Comparison of ENCODE assay signal across 11 cellular contexts in the genomic region with DNA sequence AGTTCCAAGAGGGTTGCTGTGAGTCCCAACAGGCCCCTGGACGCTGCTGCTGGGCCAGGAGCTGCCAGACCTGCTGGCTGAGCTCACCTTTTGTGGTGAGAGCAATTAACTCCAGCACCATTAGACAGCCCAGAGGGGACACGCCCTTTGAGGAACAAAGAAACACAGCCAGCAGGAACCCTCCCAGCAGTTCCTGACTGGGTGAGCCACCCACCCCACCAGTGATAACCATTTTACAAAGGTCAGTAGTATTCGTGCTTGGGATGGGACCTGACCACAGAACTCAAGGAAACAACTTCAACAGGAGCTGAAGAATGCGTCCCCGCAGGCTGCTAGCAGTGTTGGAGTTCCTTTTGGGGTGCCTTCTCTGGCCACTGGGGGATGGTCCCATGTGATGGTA. TPM values are rescaled to one million over a fixed set of nuclear protein-coding genes. Genes with fewer than 3 reads are reported as not detected.
DNase-seq lines count a peak whose midpoint lies in the region; ATAC-seq and TF ChIP-seq lines count a peak whose summit lies in the region.
"Had no signal": no experiment of that assay in that cellular context is flagged by ENCODE, and none has a peak within 500 bp of the region (broad histone marks: within the 10 kb centered on the region; RNA-seq: fewer than 3 reads in every experiment).

No MANE protein-coding gene starts in this region.

- H3K36me3 ChIP-seq in endodermal cell (ENCODE audit: control insufficient read depth, insufficient read depth, low read length) (no peaks in the 10 kb centered on the region), H7 (replicated peaks; ENCODE audit: control insufficient read depth, insufficient read depth, low read length) (no peaks in the 10 kb centered on the region)
- H3K36me3 ChIP-seq: adrenal gland had no signal

- H3K4me1 Mint-ChIP-seq in endodermal cell = peaks cover 20% of the 10 kb centered on the region
- H3K4me1 Mint-ChIP-seq: CD4-positive, CD25-positive, alpha-beta regulatory T cell had no signal

- no peak overlapping the region for H3K4me3 Mint-ChIP-seq in endodermal cell
- H3K4me3 Mint-ChIP-seq: CD4-positive, CD25-positive, alpha-beta regulatory T cell had no signal

- peaks cover 9% of the 10 kb centered on the region for H3K9me3 Mint-ChIP-seq in endodermal cell

- no peaks in the 10 kb centered on the region for H3K27me3 Mint-ChIP-seq in endodermal cell (ENCODE audit: insufficient read depth)
- H3K27me3 Mint-ChIP-seq: CD4-positive, CD25-positive, alpha-beta regulatory T cell had no signal

- no peak overlapping the region for H3K27ac ChIP-seq in endodermal cell (ENCODE audit: low read depth, low read length)

- no peaks in the 10 kb centered on the region for H3K36me3 Mint-ChIP-seq in endodermal cell (ENCODE audit: low read depth)

- H3K27me3 ChIP-seq in endodermal cell (ENCODE audit: control insufficient read depth, insufficient read depth, low read length, poor library complexity, severe bottlenecking) (no peaks in the 10 kb centered on the region), H7 (ENCODE audit: control insufficient read depth, insufficient read depth, low read length) (no peaks in the 10 kb centered on the region)
- H3K27me3 ChIP-seq: adrenal gland had no signal

- no peak overlapping the region for H3K4me3 ChIP-seq in endodermal cell (ENCODE audit: low read length)
- no peak overlapping the region for H3K4me3 ChIP-seq in H7 (ENCODE audit: insufficient read depth, low read depth, low read length)
- H3K4me3 ChIP-seq: adrenal gland had no signal

- H3K9me3 ChIP-seq in endodermal cell (ENCODE audit: control insufficient read depth, low read length) = no peaks in the 10 kb centered on the region
- H3K9me3 ChIP-seq: adrenal gland, SK-N-SH had no signal

- ATAC-seq in omental fat pad (ENCODE audit: low FRiP score) (peak; percentile 25), HG02642 (IDR thresholded peaks at IDR 0.05; ENCODE audit: poor library complexity, unreplicated experiment) (no peak)

- WGBS in endodermal cell (ENCODE audit: insufficient coverage in 1 of 2, insufficient read length in 1 of 2), 2 experiments = 83% methylated on average over 4 to 5 of the region's 5 CpGs

- peaks cover 6% of the 10 kb centered on the region for H3K4me1 ChIP-seq in endodermal cell (ENCODE audit: control insufficient read depth, insufficient read depth, low read length)
- H3K4me1 ChIP-seq: adrenal gland had no signal

- H3K9ac ChIP-seq in endodermal cell (ENCODE audit: extremely low read depth, low read length, poor library complexity, severe bottlenecking) = no peak overlapping the region
- H3K9ac ChIP-seq: SK-N-SH had no signal

- DNase-seq in ELF-1 (ENCODE audit: low read depth, low spot score) = peak; percentile 92
- DNase-seq in NCI-H2196 treated with DMSO at 0.1 percent for 48 hours (lab: John Stamatoyannopoulos, UW; ENCODE audit: unreplicated experiment) = peak; percentile 59
- DNase-seq in endodermal cell = no peak
- DNase-seq in omental fat pad (ENCODE audit: low spot score) = no peak
- DNase-seq in NCI-H2107 (lab: John Stamatoyannopoulos, UW) = no peak
- DNase-seq in hippocampal formation (lab: John Stamatoyannopoulos, UW) = no peak
- DNase-seq in H7 = no peak
- DNase-seq: adrenal gland; CD4-positive, CD25-positive, alpha-beta regulatory T cell; SK-N-SH had no signal

- peak overlapping the region; percentile 82 for H3K27ac Mint-ChIP-seq in endodermal cell
- H3K27ac Mint-ChIP-seq: CD4-positive, CD25-positive, alpha-beta regulatory T cell had no signal

- TF ChIP-seq CTCF in endodermal cell (conservative IDR thresholded peaks at IDR 0.05) (no peak), omental fat pad (IDR thresholded peaks at IDR 0.05) (no peak)

RNA-seq across cellular contexts. Expression of a gene that starts 38.8 kb away (rescaled TPM):
- total RNA-seq in endodermal cell (10 to 100 TPM; 18.2 to 22.5 TPM), omental fat pad (10 to 100 TPM; 24.6 to 35.5 (median 26.9) TPM)
- polyA plus RNA-seq in endodermal cell (2013, experiment 1 of 2) = 24.1 TPM
- polyA plus RNA-seq in endodermal cell (2013, experiment 2 of 2) = 22.7 TPM
- 11.3 TPM in 2 replicates for total RNA-seq in H7 (2014; rRNA removed; shearing (Covaris generic))

Comparison
In these comparisons a context has a peak if more than half of its experiments do, and no peak if none do; other contexts are left out.
1. DNase-seq: peak in ELF-1 (single experiment) and NCI-H2196 treated with DMSO at 0.1 percent for 48 hours (single experiment); none in endodermal cell (single experiment), omental fat pad (single experiment), NCI-H2107 (single experiment), hippocampal formation (0 of 2) and H7 (single experiment).